1 cellular context compared by ENCODE assay signal in the genomic region with DNA sequence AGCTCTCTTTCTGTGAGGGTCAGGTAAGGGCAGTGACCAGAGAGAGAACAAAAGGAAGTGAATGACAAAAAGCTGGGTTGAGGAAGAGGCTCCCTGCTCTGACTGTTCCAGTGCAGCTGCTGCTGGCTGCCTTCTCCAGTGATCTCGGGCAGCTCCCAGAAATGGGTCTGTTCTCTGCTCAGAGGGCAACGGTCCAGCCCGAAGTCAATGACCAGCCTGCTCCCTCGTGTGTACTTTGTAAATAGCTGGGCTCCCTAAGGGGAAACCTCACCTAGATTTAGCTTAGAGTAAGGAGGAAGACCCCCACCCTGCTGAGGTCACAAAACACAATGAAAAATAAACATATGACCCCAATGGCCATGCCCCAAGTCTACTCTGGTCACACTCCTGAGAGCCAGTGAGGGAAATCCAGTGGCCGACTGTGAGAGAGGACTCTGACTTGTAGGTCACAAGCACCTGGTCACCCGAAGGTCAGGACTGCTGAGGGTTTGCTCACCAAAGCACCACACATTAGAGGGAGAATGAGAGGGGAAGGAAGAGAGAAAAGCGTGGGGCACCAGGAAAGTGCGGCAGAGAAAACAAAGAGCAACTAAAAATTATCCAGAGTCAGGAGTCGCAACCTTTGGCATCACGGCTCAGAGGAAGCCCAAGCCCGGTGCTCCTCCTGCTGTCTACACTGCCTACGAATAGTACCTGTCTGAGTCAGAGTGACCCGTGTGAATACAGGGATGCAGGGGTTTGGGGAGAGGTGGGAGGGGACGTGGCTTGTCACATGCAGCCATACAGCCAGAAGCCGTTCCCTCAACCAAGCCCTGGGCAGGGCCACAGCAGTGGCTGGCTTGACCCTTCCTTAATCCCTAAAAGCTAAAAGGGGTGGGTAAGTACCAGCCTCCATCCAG.
TF ChIP-seq lines count a peak whose summit lies in the region.

No MANE protein-coding gene starts in this region.

TF ChIP-seq in HepG2, 621 proteins besides CTCF, POLR2A, EP300 and RAD21 (continued from another document):
- TF ChIP-seq ESRRA (CRISPR knock-in tag; IDR thresholded peaks at IDR 0.05; ENCODE audit: low read depth) (peak; percentile 30; the same call in 1 of the 2 replicates), CHD2 (IDR thresholded peaks at IDR 0.05; ENCODE audit: low read depth, low read length) (no peak), KDM5A (IDR thresholded peaks at IDR 0.05; ENCODE audit: borderline replicate concordance, low read length) (no peak), ZNF124 (CRISPR knock-in tag; IDR thresholded peaks at IDR 0.05) (no peak), ZMYM3 (CRISPR knock-in tag; IDR thresholded peaks at IDR 0.05) (peak; percentile 72), GATAD2A (CRISPR knock-in tag; IDR thresholded peaks at IDR 0.05) (peak; percentile 25), ZNF766 (CRISPR knock-in tag; IDR thresholded peaks at IDR 0.05; ENCODE audit: borderline replicate concordance) (peak; percentile 45; the same call in 1 of the 2 replicates), SPEN (CRISPR knock-in tag; IDR thresholded peaks at IDR 0.05; ENCODE audit: low read depth) (0 out of 2 replicates have a peak, but pooled peaks have one; percentile 43), ZFP36L1 (CRISPR knock-in tag; IDR thresholded peaks at IDR 0.05) (no peak), ZNF3 (CRISPR knock-in tag; IDR thresholded peaks at IDR 0.05) (no peak)
- TF ChIP-seq, protein P1, sequence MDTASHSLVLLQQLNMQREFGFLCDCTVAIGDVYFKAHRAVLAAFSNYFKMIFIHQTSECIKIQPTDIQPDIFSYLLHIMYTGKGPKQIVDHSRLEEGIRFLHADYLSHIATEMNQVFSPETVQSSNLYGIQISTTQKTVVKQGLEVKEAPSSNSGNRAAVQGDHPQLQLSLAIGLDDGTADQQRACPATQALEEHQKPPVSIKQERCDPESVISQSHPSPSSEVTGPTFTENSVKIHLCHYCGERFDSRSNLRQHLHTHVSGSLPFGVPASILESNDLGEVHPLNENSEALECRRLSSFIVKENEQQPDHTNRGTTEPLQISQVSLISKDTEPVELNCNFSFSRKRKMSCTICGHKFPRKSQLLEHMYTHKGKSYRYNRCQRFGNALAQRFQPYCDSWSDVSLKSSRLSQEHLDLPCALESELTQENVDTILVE (CRISPR knock-in tag; IDR thresholded peaks at IDR 0.05) = no peak
- TF ChIP-seq, protein P2, sequence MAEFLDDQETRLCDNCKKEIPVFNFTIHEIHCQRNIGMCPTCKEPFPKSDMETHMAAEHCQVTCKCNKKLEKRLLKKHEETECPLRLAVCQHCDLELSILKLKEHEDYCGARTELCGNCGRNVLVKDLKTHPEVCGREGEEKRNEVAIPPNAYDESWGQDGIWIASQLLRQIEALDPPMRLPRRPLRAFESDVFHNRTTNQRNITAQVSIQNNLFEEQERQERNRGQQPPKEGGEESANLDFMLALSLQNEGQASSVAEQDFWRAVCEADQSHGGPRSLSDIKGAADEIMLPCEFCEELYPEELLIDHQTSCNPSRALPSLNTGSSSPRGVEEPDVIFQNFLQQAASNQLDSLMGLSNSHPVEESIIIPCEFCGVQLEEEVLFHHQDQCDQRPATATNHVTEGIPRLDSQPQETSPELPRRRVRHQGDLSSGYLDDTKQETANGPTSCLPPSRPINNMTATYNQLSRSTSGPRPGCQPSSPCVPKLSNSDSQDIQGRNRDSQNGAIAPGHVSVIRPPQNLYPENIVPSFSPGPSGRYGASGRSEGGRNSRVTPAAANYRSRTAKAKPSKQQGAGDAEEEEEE (CRISPR knock-in tag; IDR thresholded peaks at IDR 0.05; ENCODE audit: borderline replicate concordance) = no peak
- TF ChIP-seq, protein P3, sequence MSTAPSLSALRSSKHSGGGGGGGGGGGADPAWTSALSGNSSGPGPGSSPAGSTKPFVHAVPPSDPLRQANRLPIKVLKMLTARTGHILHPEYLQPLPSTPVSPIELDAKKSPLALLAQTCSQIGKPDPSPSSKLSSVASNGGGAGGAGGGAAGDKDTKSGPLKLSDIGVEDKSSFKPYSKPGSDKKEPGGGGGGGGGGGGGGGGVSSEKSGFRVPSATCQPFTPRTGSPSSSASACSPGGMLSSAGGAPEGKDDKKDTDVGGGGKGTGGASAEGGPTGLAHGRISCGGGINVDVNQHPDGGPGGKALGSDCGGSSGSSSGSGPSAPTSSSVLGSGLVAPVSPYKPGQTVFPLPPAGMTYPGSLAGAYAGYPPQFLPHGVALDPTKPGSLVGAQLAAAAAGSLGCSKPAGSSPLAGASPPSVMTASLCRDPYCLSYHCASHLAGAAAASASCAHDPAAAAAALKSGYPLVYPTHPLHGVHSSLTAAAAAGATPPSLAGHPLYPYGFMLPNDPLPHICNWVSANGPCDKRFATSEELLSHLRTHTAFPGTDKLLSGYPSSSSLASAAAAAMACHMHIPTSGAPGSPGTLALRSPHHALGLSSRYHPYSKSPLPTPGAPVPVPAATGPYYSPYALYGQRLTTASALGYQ (CRISPR knock-in tag; IDR thresholded peaks at IDR 0.05) = no peak
- TF ChIP-seq, protein P4, sequence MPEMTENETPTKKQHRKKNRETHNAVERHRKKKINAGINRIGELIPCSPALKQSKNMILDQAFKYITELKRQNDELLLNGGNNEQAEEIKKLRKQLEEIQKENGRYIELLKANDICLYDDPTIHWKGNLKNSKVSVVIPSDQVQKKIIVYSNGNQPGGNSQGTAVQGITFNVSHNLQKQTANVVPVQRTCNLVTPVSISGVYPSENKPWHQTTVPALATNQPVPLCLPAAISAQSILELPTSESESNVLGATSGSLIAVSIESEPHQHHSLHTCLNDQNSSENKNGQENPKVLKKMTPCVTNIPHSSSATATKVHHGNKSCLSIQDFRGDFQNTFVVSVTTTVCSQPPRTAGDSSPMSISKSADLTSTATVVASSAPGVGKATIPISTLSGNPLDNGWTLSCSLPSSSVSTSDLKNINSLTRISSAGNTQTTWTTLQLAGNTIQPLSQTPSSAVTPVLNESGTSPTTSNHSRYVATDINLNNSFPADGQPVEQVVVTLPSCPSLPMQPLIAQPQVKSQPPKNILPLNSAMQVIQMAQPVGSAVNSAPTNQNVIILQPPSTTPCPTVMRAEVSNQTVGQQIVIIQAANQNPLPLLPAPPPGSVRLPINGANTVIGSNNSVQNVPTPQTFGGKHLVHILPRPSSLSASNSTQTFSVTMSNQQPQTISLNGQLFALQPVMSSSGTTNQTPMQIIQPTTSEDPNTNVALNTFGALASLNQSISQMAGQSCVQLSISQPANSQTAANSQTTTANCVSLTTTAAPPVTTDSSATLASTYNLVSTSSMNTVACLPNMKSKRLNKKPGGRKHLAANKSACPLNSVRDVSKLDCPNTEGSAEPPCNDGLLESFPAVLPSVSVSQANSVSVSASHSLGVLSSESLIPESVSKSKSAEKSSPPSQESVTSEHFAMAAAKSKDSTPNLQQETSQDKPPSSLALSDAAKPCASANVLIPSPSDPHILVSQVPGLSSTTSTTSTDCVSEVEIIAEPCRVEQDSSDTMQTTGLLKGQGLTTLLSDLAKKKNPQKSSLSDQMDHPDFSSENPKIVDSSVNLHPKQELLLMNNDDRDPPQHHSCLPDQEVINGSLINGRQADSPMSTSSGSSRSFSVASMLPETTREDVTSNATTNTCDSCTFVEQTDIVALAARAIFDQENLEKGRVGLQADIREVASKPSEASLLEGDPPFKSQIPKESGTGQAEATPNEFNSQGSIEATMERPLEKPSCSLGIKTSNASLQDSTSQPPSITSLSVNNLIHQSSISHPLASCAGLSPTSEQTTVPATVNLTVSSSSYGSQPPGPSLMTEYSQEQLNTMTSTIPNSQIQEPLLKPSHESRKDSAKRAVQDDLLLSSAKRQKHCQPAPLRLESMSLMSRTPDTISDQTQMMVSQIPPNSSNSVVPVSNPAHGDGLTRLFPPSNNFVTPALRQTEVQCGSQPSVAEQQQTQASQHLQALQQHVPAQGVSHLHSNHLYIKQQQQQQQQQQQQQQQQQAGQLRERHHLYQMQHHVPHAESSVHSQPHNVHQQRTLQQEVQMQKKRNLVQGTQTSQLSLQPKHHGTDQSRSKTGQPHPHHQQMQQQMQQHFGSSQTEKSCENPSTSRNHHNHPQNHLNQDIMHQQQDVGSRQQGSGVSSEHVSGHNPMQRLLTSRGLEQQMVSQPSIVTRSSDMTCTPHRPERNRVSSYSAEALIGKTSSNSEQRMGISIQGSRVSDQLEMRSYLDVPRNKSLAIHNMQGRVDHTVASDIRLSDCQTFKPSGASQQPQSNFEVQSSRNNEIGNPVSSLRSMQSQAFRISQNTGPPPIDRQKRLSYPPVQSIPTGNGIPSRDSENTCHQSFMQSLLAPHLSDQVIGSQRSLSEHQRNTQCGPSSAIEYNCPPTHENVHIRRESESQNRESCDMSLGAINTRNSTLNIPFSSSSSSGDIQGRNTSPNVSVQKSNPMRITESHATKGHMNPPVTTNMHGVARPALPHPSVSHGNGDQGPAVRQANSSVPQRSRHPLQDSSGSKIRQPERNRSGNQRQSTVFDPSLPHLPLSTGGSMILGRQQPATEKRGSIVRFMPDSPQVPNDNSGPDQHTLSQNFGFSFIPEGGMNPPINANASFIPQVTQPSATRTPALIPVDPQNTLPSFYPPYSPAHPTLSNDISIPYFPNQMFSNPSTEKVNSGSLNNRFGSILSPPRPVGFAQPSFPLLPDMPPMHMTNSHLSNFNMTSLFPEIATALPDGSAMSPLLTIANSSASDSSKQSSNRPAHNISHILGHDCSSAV (CRISPR knock-in tag; IDR thresholded peaks at IDR 0.05; ENCODE audit: borderline replicate concordance) = no peak
